ENCODE assay signal across 30 cellular contexts in genomic region chr15:22880981-22881738, GRCh38.
"Had no signal": no experiment of that assay in that cellular context is flagged by ENCODE, and none has a peak within 500 bp of the region (broad histone marks: within the 10 kb centered on the region; RNA-seq: fewer than 3 reads in every experiment).

No MANE protein-coding gene starts in this region.

- H3K4me3 Mint-ChIP-seq: activated B cell treated with CpG ODN at 0.5 μM for 24 hours; activated CD4-positive, alpha-beta T cell treated with anti-CD3 and anti-CD28 coated beads, Interleukin-2, amount 10 ng/mL, durations not matched to agents 24 days and 14 days; activated CD8-positive, alpha-beta memory T cell treated with anti-CD3 and anti-CD28 coated beads, Interleukin-2, amount 10 ng/mL, durations not matched to agents 7 days and 5 days; activated naive CD4-positive, alpha-beta T cell treated with anti-CD3 and anti-CD28 coated beads for 36 hours; activated naive CD8-positive, alpha-beta T cell; activated T-cell treated with anti-CD3 and anti-CD28 coated beads, Interleukin-2, amount 50 U/mL, for 24 hours; activated T-helper 17 cell treated with anti-CD3 and anti-CD28 coated beads, Interleukin-2, amount 50 U/mL, for 72 hours; T-cell had no signal

- ATAC-seq: activated CD8-positive, alpha-beta memory T cell treated with anti-CD3 and anti-CD28 coated beads, Interleukin-2, amount 10 ng/mL, durations not matched to agents 7 days and 5 days; activated T-helper 17 cell treated with anti-CD3 and anti-CD28 coated beads, Interleukin-2, amount 50 U/mL, for 72 hours; Panc1; Right ventricle myocardium inferior; T-cell had no signal

- H3K4me3 ChIP-seq: breast epithelium, MG63, SK-N-MC had no signal

- DNase-seq: activated B cell treated with CpG ODN at 0.5 μM for 24 hours; activated CD4-positive, alpha-beta T cell treated with anti-CD3 and anti-CD28 coated beads for 1 hour; activated CD4-positive, alpha-beta T cell treated with anti-CD3 and anti-CD28 coated beads, Interleukin-2, amount 10 ng/mL, durations not matched to agents 24 days and 14 days; activated CD4-positive, alpha-beta T cell treated with anti-CD3 and anti-CD28 coated beads, Interleukin-2, amount 50 U/mL, for 48 hours; activated CD8-positive, alpha-beta memory T cell treated with anti-CD3 and anti-CD28 coated beads, Interleukin-2, amount 10 ng/mL, durations not matched to agents 7 days and 5 days; activated gamma-delta T cell; activated naive CD4-positive, alpha-beta T cell treated with anti-CD3 and anti-CD28 coated beads for 36 hours; activated T-cell treated with anti-CD3 and anti-CD28 coated beads, Interleukin-2, amount 50 U/mL, for 24 hours; central memory CD4-positive, alpha-beta T cell; MG63; MV-4-11; NCI-H1092 treated with DMSO at 0.1 percent for 48 hours; NCI-H1417 treated with DMSO at 0.1 percent for 48 hours; NCI-H1694 treated with DMSO at 0.1 percent for 48 hours; NCI-H2029 treated with DMSO at 0.1 percent for 48 hours; NCI-H510A treated with DMSO at 0.1 percent for 48 hours; NCI-H69; NK-92 treated with Interleukin-12 subunit alpha and Interleukin-12 subunit beta, amount 100 ng/mL, for 24 hours; OCI-M1; RPMI8226; T-cell; T-helper 2 cell; T1000 had no signal

- H3K9me3 Mint-ChIP-seq: activated B cell treated with CpG ODN at 0.5 μM for 24 hours; activated CD4-positive, alpha-beta T cell treated with anti-CD3 and anti-CD28 coated beads, Interleukin-2, amount 10 ng/mL, durations not matched to agents 24 days and 14 days; activated T-cell treated with anti-CD3 and anti-CD28 coated beads, Interleukin-2, amount 50 U/mL, for 24 hours; activated T-helper 17 cell treated with anti-CD3 and anti-CD28 coated beads, Interleukin-2, amount 50 U/mL, for 72 hours; T-cell had no signal

- H3K4me1 Mint-ChIP-seq: activated B cell treated with CpG ODN at 0.5 μM for 24 hours; activated CD4-positive, alpha-beta T cell treated with anti-CD3 and anti-CD28 coated beads, Interleukin-2, amount 10 ng/mL, durations not matched to agents 24 days and 14 days had no signal

- H3K27me3 ChIP-seq: breast epithelium, MG63 had no signal

- FAIRE-seq: TTC549 had no signal

- H3K9me3 ChIP-seq: breast epithelium, MG63 had no signal

- H3K27ac Mint-ChIP-seq: activated B cell treated with CpG ODN at 0.5 μM for 24 hours; activated CD4-positive, alpha-beta T cell treated with anti-CD3 and anti-CD28 coated beads, Interleukin-2, amount 10 ng/mL, durations not matched to agents 24 days and 14 days; activated CD8-positive, alpha-beta memory T cell treated with anti-CD3 and anti-CD28 coated beads, Interleukin-2, amount 10 ng/mL, durations not matched to agents 7 days and 5 days; activated naive CD4-positive, alpha-beta T cell treated with anti-CD3 and anti-CD28 coated beads for 36 hours; activated naive CD8-positive, alpha-beta T cell; activated T-cell treated with anti-CD3 and anti-CD28 coated beads, Interleukin-2, amount 50 U/mL, for 24 hours; activated T-helper 17 cell treated with anti-CD3 and anti-CD28 coated beads, Interleukin-2, amount 50 U/mL, for 72 hours; T-cell had no signal

- H3K27ac ChIP-seq: breast epithelium, SK-N-MC had no signal

- H3K27me3 Mint-ChIP-seq: activated B cell treated with CpG ODN at 0.5 μM for 24 hours; activated CD4-positive, alpha-beta T cell treated with anti-CD3 and anti-CD28 coated beads, Interleukin-2, amount 10 ng/mL, durations not matched to agents 24 days and 14 days; activated CD8-positive, alpha-beta memory T cell treated with anti-CD3 and anti-CD28 coated beads, Interleukin-2, amount 10 ng/mL, durations not matched to agents 7 days and 5 days; activated naive CD8-positive, alpha-beta T cell; activated T-cell treated with anti-CD3 and anti-CD28 coated beads, Interleukin-2, amount 50 U/mL, for 24 hours; activated T-helper 17 cell treated with anti-CD3 and anti-CD28 coated beads, Interleukin-2, amount 50 U/mL, for 72 hours; T-cell had no signal

- H3K4me1 ChIP-seq: breast epithelium had no signal
